In genomic region chr1:244319283-244320132, GRCh38 we compare ENCODE assay signal across 1 cellular context.
TF ChIP-seq lines count a peak whose summit lies in the region.

No MANE protein-coding gene starts in this region.

TF ChIP-seq in K562, 482 proteins besides CTCF, POLR2A, EP300 and RAD21 (continued from another document):
- no peak for TF ChIP-seq RERE (CRISPR knock-in tag; IDR thresholded peaks at IDR 0.05; ENCODE audit: borderline replicate concordance)
- TF ChIP-seq EHMT2 (IDR thresholded peaks at IDR 0.05) = peak; percentile 79; the same call in 1 of the 2 replicates
- TF ChIP-seq ZNF507 (tag; conservative IDR thresholded peaks at IDR 0.05) = no peak
- TF ChIP-seq TAL1 (IDR thresholded peaks at IDR 0.05) = no peak
- no peak for TF ChIP-seq ETV1 (tag; conservative IDR thresholded peaks at IDR 0.05; ENCODE audit: low read depth)
- TF ChIP-seq KLF1 (tag; IDR thresholded peaks at IDR 0.05) = no peak
- TF ChIP-seq DMBX1 (CRISPR knock-in tag; IDR thresholded peaks at IDR 0.05; ENCODE audit: borderline replicate concordance) = peak; percentile 73; the same call in 1 of the 2 replicates
- TF ChIP-seq ZNF639 (CRISPR knock-in tag; conservative IDR thresholded peaks at IDR 0.05 in 1 of 2, IDR thresholded peaks at IDR 0.05 in 1 of 2) = peak in 1 of 2 experiments; percentile 56; a peak in 1 of 4 replicates
- TF ChIP-seq GTF2A2 (tag; IDR thresholded peaks at IDR 0.05) = peak; percentile 9; the same call in 1 of the 2 replicates
- no peak for TF ChIP-seq ZBED1 (IDR thresholded peaks at IDR 0.05)
- no peak for TF ChIP-seq BHLHE40 (IDR thresholded peaks at IDR 0.05; ENCODE audit: low read length)
- no peak for TF ChIP-seq HNRNPUL1 (IDR thresholded peaks at IDR 0.05; ENCODE audit: low read length)
- no peak for TF ChIP-seq SMC3 (conservative IDR thresholded peaks at IDR 0.05; ENCODE audit: insufficient read depth, low read depth, low read length)
- no peak for TF ChIP-seq PRMT5 (CRISPR knock-in tag; IDR thresholded peaks at IDR 0.05)
- no peak for TF ChIP-seq HEY1 (CRISPR knock-in tag; IDR thresholded peaks at IDR 0.05; ENCODE audit: borderline replicate concordance)
- no peak for TF ChIP-seq CREB5 (CRISPR knock-in tag; IDR thresholded peaks at IDR 0.05)
- TF ChIP-seq HDAC8 (tag; IDR thresholded peaks at IDR 0.05) = no peak
- no peak for TF ChIP-seq ZNF280A (IDR thresholded peaks at IDR 0.05; ENCODE audit: low read depth, partially characterized antibody)
